9 cellular contexts compared by ENCODE assay signal in genomic region chr5:68303038-68303738, GRCh38.
DNase-seq lines count a peak whose midpoint lies in the region; ATAC-seq and TF ChIP-seq lines count a peak whose summit lies in the region.
"Had no signal": no experiment of that assay in that cellular context is flagged by ENCODE, and none has a peak within 500 bp of the region (broad histone marks: within the 10 kb centered on the region; RNA-seq: fewer than 3 reads in every experiment).

No MANE protein-coding gene starts in this region.

- no peaks in the 10 kb centered on the region for H3K9me3 Mint-ChIP-seq in activated CD8-positive, alpha-beta T cell treated with anti-CD3 and anti-CD28 coated beads for 36 hours
- H3K9me3 Mint-ChIP-seq in mesothelial cell of epicardium (peaks cover under 1% of the 10 kb centered on the region), chondrocyte (ENCODE audit: low read depth) (no peaks in the 10 kb centered on the region)
- H3K9me3 Mint-ChIP-seq: nephron progenitor cell had no signal

- peak overlapping the region; percentile 77 for H3K27ac Mint-ChIP-seq in activated CD8-positive, alpha-beta T cell treated with anti-CD3 and anti-CD28 coated beads for 36 hours
- H3K27ac Mint-ChIP-seq in mesothelial cell of epicardium (peak overlapping the region; percentile 73), chondrocyte (ENCODE audit: unreplicated experiment) (no peak overlapping the region)
- H3K27ac Mint-ChIP-seq: nephron progenitor cell had no signal

- intact Hi-C loops in activated CD8-positive, alpha-beta T cell treated with anti-CD3 and anti-CD28 coated beads for 36 hours (cut with micrococcal nuclease) = loop anchor here (5.0 kb wide), 3 partner anchors 39 to 159 kb away; no protein-coding TSS in a partner anchor

- DNase-seq in DMS53 (lab: John Stamatoyannopoulos, UW) (peak; percentile 10), DMS53 treated with DMSO at 0.1 percent for 48 hours (lab: John Stamatoyannopoulos, UW; ENCODE audit: unreplicated experiment) (no peak), mesothelial cell of epicardium (ENCODE audit: low spot score in 2 of 2, unreplicated experiment in 2 of 2) (no peak), GM19240 (ENCODE audit: insufficient read length, low spot score) (no peak), G401 (ENCODE audit: low spot score) (no peak), chondrocyte (ENCODE audit: low spot score) (no peak)
- no peak for DNase-seq in activated CD8-positive, alpha-beta T cell treated with anti-CD3 and anti-CD28 coated beads for 36 hours
- DNase-seq: nephron progenitor cell had no signal

- CTCF ChIA-PET in activated CD8-positive, alpha-beta T cell treated with anti-CD3 and anti-CD28 coated beads for 36 hours (lab: Charles Lee) = interaction anchor here (1.0 to 5.1 kb wide), 2 partner anchors 16 to 131 kb away, joined by 3 to 24 read pairs; no protein-coding TSS in a partner anchor

- no peak for TF ChIP-seq CTCF in activated CD8-positive, alpha-beta T cell treated with anti-CD3 and anti-CD28 coated beads for 36 hours (IDR thresholded peaks at IDR 0.05)
- TF ChIP-seq CTCF in mesothelial cell of epicardium (IDR thresholded peaks at IDR 0.05; ENCODE audit: unreplicated experiment) = no peak
- no peak for TF ChIP-seq CTCF in chondrocyte (IDR thresholded peaks at IDR 0.05)

- no peak overlapping the region for H3K4me3 Mint-ChIP-seq in activated CD8-positive, alpha-beta T cell treated with anti-CD3 and anti-CD28 coated beads for 36 hours
- H3K4me3 Mint-ChIP-seq in mesothelial cell of epicardium = no peak overlapping the region
- H3K4me3 Mint-ChIP-seq in chondrocyte (ENCODE audit: unreplicated experiment) = no peak overlapping the region
- H3K4me3 Mint-ChIP-seq: nephron progenitor cell had no signal

- H3K27me3 Mint-ChIP-seq in activated CD8-positive, alpha-beta T cell treated with anti-CD3 and anti-CD28 coated beads for 36 hours = no peaks in the 10 kb centered on the region
- no peaks in the 10 kb centered on the region for H3K27me3 Mint-ChIP-seq in mesothelial cell of epicardium (ENCODE audit: low read depth)
- H3K27me3 Mint-ChIP-seq in chondrocyte (ENCODE audit: low read depth) = no peaks in the 10 kb centered on the region

- in situ Hi-C loops in G401 (cut with HindIII; ENCODE audit: low sequenced_read_pairs) = no loop called here

- peaks cover 24% of the 10 kb centered on the region for H3K36me3 Mint-ChIP-seq in activated CD8-positive, alpha-beta T cell treated with anti-CD3 and anti-CD28 coated beads for 36 hours (ENCODE audit: low read depth)
- peaks cover 10% of the 10 kb centered on the region for H3K36me3 Mint-ChIP-seq in mesothelial cell of epicardium
- peaks cover 9% of the 10 kb centered on the region for H3K36me3 Mint-ChIP-seq in chondrocyte (ENCODE audit: low read depth)

- H3K4me1 Mint-ChIP-seq in activated CD8-positive, alpha-beta T cell treated with anti-CD3 and anti-CD28 coated beads for 36 hours (ENCODE audit: low read depth) = peaks cover 36% of the 10 kb centered on the region
- H3K4me1 Mint-ChIP-seq in mesothelial cell of epicardium (peaks cover 69% of the 10 kb centered on the region), chondrocyte (ENCODE audit: low read depth) (peaks cover 36% of the 10 kb centered on the region)

- peak; percentile 54 for ATAC-seq in HG02623 (IDR thresholded peaks at IDR 0.05; ENCODE audit: unreplicated experiment)
- ATAC-seq in activated CD8-positive, alpha-beta T cell treated with anti-CD3 and anti-CD28 coated beads for 36 hours = peak; percentile 57

- POLR2A ChIA-PET in activated CD8-positive, alpha-beta T cell treated with anti-CD3 and anti-CD28 coated beads for 36 hours (lab: Charles Lee) = interaction anchor here (0.6 to 1.7 kb wide), 4 partner anchors 10 to 709 kb away, joined by 3 to 5 read pairs (median 4); no protein-coding TSS in a partner anchor
